Comparison of ENCODE assay signal across 8 cellular contexts in the genomic region with DNA sequence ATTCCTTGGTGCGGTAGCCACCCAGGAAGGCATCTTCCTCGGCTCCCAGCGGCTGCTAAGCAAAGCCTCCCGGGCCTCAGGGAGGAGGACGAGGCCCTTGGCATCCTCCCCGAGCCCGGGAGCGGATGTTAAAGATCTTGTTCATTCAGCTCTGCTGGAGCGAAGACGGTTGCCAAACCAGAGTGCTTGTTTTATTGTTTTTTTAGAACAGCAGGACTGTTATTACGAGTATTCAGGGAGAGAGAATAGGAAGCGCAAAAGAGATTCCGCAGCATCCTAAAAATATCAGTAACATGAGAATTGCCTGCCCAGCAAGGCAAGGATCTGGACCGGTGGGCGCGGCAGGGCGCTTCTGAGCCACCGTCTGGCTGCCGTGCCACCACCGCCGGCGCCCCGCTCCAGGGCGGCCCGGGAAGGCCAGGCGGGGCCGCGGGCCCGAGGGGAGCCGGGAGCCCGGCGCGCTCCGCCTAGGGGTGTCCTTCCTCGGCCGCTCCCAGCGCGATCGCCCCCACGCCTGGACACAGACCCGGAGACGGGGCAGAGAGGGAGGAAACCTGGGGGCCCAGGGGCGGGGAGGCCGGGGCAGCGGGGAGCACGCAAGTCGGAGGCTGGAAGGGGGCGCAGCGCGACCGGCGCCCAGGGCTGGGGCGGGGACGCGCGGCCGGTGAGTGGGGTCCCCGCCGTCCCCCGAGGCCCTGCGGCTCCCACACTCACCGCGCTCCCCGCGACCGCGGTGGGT. TPM values are rescaled to one million over a fixed set of nuclear protein-coding genes. Genes with fewer than 3 reads are reported as not detected.
DNase-seq lines count a peak whose midpoint lies in the region; ATAC-seq, FAIRE-seq and TF ChIP-seq lines count a peak whose summit lies in the region.

No MANE protein-coding gene starts in this region.

- H3K9me3 ChIP-seq in osteoblast (ENCODE audit: low read depth, low read length): no peaks in the 10 kb centered on the region

- no peak overlapping the region for H3K27ac Mint-ChIP-seq in activated naive CD4-positive, alpha-beta T cell treated with anti-CD3 and anti-CD28 coated beads, Interleukin-2, amount 50 U/mL, for 72 hours

- FAIRE-seq in HTR-8/SVneo (lab: Jason Lieb, UNC): no peak
- FAIRE-seq in D721Med (lab: Jason Lieb, UNC): no peak

- H3K27ac ChIP-seq in osteoblast (ENCODE audit: low read depth, low read length): no peak overlapping the region

- H3K27me3 ChIP-seq in osteoblast (ENCODE audit: insufficient read depth, low read length): peaks cover 61% of the 10 kb centered on the region

- no peaks in the 10 kb centered on the region for H3K79me2 ChIP-seq in osteoblast (ENCODE audit: insufficient read depth, low read length)

- H3K36me3 ChIP-seq in osteoblast (ENCODE audit: insufficient read depth, low read length): no peaks in the 10 kb centered on the region

- peaks cover 0 to 4% of the 10 kb centered on the region in 2 donors for H3K36me3 Mint-ChIP-seq in activated naive CD4-positive, alpha-beta T cell treated with anti-CD3 and anti-CD28 coated beads, Interleukin-2, amount 50 U/mL, for 72 hours

- peak; percentile 12 for ATAC-seq in GM18867 (IDR thresholded peaks at IDR 0.05; ENCODE audit: unreplicated experiment)
- peak; percentile 37 to 52 for ATAC-seq in activated naive CD4-positive, alpha-beta T cell treated with anti-CD3 and anti-CD28 coated beads, Interleukin-2, amount 50 U/mL, for 72 hours

- TF ChIP-seq CTCF in AG09319 (IDR thresholded peaks at IDR 0.05; ENCODE audit: low read depth, low read length): no peak
- no peak for TF ChIP-seq CTCF in osteoblast (IDR thresholded peaks at IDR 0.05; ENCODE audit: extremely low read depth, low read depth, low read length)
- no peak for TF ChIP-seq CTCF in D721Med (IDR thresholded peaks at IDR 0.05; ENCODE audit: insufficient read depth, missing control alignments)

- H3K4me2 ChIP-seq in osteoblast (ENCODE audit: insufficient read depth, low read length): peak overlapping the region; percentile 84

- H3K4me3 ChIP-seq in osteoblast (ENCODE audit: insufficient read depth, low read length): peak overlapping the region; percentile 69

- H4K20me1 ChIP-seq in osteoblast (ENCODE audit: insufficient read depth, low read length): no peaks in the 10 kb centered on the region

- peaks cover 7% of the 10 kb centered on the region for H3K4me1 ChIP-seq in osteoblast (ENCODE audit: insufficient read depth, low read length)

- peak overlapping the region; percentile 87 for H2AFZ ChIP-seq in osteoblast (ENCODE audit: low read length)

- H3K9me3 Mint-ChIP-seq in activated naive CD4-positive, alpha-beta T cell treated with anti-CD3 and anti-CD28 coated beads, Interleukin-2, amount 50 U/mL, for 72 hours: no peaks in the 10 kb centered on the region

- DNase-seq in AG09319 (ENCODE audit: extremely low read depth, low read depth): peak; percentile 20
- DNase-seq in HTR-8/SVneo (ENCODE audit: insufficient read length, low spot score): peak; percentile 44
- peak in 1 of 2 donors; percentile 24 for DNase-seq in activated naive CD4-positive, alpha-beta T cell treated with anti-CD3 and anti-CD28 coated beads, Interleukin-2, amount 50 U/mL, for 72 hours (ENCODE audit: low spot score in 2 of 2)
- DNase-seq in glomerular visceral epithelial cell (ENCODE audit: extremely low spot score): peak; percentile 33
- peak; percentile 98 for DNase-seq in osteoblast (ENCODE audit: insufficient read length, low spot score, missing footprints)
- DNase-seq in D721Med (ENCODE audit: insufficient read length, low spot score): no peak
- DNase-seq in stimulated activated CD8-positive, alpha-beta memory T cell treated with anti-CD3 and anti-CD28 coated beads, Interleukin-4, amount 100 ng/mL, for 48 hours: no peak

RNA-seq across cellular contexts. Expression of a gene that starts 0.8 kb away (rescaled TPM):
- not detected for total RNA-seq in activated naive CD4-positive, alpha-beta T cell treated with anti-CD3 and anti-CD28 coated beads, Interleukin-2, amount 50 U/mL, for 72 hours
- 0.36 and 1.5 TPM in 2 replicates for total RNA-seq in osteoblast

RNA-seq across cellular contexts. Expression of a gene that starts 36.0 kb away (rescaled TPM):
- total RNA-seq in activated naive CD4-positive, alpha-beta T cell treated with anti-CD3 and anti-CD28 coated beads, Interleukin-2, amount 50 U/mL, for 72 hours: 1 to 10 TPM; 1.1 to 7.5 TPM
- 6.8 and 8.3 TPM in 2 replicates for total RNA-seq in osteoblast

RNA-seq across cellular contexts. Expression of a gene that starts 43.2 kb away (rescaled TPM):
- total RNA-seq in activated naive CD4-positive, alpha-beta T cell treated with anti-CD3 and anti-CD28 coated beads, Interleukin-2, amount 50 U/mL, for 72 hours: 100 to 1,000 TPM; 413 to 682 TPM
- 4.3 and 7.4 TPM in 2 replicates for total RNA-seq in osteoblast

Comparison
In these comparisons a context has a peak if more than half of its experiments do, and no peak if none do; other contexts are left out.
1. DNase-seq: peak in AG09319 (single experiment), HTR-8/SVneo (single experiment), glomerular visceral epithelial cell (single experiment) and osteoblast (single experiment); none in D721Med (single experiment) and stimulated activated CD8-positive, alpha-beta memory T cell treated with anti-CD3 and anti-CD28 coated beads, Interleukin-4, amount 100 ng/mL, for 48 hours (single experiment).
2. RNA of a gene that starts 43.2 kb away (total RNA-seq): 413 to 682 TPM in activated naive CD4-positive, alpha-beta T cell treated with anti-CD3 and anti-CD28 coated beads, Interleukin-2, amount 50 U/mL, for 72 hours; 4.3 to 7.4 TPM in osteoblast; every median in the first group is over 10 times any median in the second.